ENCODE assay signal across 21 cellular contexts in genomic region chr1:203059485-203059884, GRCh38. TPM values are rescaled to one million over a fixed set of nuclear protein-coding genes. Genes with fewer than 3 reads are reported as not detected.
"Had no signal": no experiment of that assay in that cellular context is flagged by ENCODE, and none has a peak within 500 bp of the region (broad histone marks: within the 10 kb centered on the region; RNA-seq: fewer than 3 reads in every experiment).

No MANE protein-coding gene starts in this region.

- H3K4me3 ChIP-seq: breast epithelium, gastrocnemius medialis, heart right ventricle, lung, pancreas, sigmoid colon, spleen, stomach, testis, upper lobe of left lung had no signal

- H3K36me3 ChIP-seq: breast epithelium, pancreas, sigmoid colon, spleen, stomach, upper lobe of left lung had no signal

- H3K27ac ChIP-seq: breast epithelium, epithelial cell of prostate, gastrocnemius medialis, heart right ventricle, pancreas, sigmoid colon, stomach, testis, upper lobe of left lung, VCaP had no signal

- H3K4me1 ChIP-seq: breast epithelium, gastrocnemius medialis, pancreas, sigmoid colon, testis had no signal

- H3K9me3 ChIP-seq: breast epithelium, gastrocnemius medialis, heart right ventricle, pancreas, sigmoid colon, spleen, stomach, testis, upper lobe of left lung had no signal

- H3K27me3 ChIP-seq: breast epithelium, gastrocnemius medialis, heart right ventricle, pancreas, sigmoid colon, testis, upper lobe of left lung had no signal

- DNase-seq: activated CD4-positive, alpha-beta T cell treated with anti-CD3 and anti-CD28 coated beads for 1 hour; activated CD4-positive, alpha-beta T cell treated with anti-CD3 and anti-CD28 coated beads, Interleukin-2, amount 50 U/mL, for 4 hours; activated naive CD4-positive, alpha-beta T cell treated with Interleukin-2 at 50 U/mL for 16 hours; aorta; cerebellar nuclear complex; gastrocnemius medialis; heart right ventricle; midbrain; sigmoid colon; spleen; stomach; T-helper 9 cell; testis; upper lobe of left lung had no signal

- ATAC-seq: activated T-helper 17 cell treated with anti-CD3 and anti-CD28 coated beads, Interleukin-2, amount 50 U/mL, for 72 hours; gastrocnemius medialis; heart right ventricle had no signal

RNA-seq across cellular contexts. Expression of gene MYOG, which starts 26.3 kb away (rescaled TPM):
- total RNA-seq: activated T-helper 17 cell treated with anti-CD3 and anti-CD28 coated beads, Interleukin-2, amount 50 U/mL, for 72 hours; aorta; breast epithelium; dermis microvascular lymphatic vessel endothelial cell; heart right ventricle; lung; pancreas; sigmoid colon; spleen; stomach; upper lobe of left lung had no signal
